Comparison of ENCODE assay signal across 1 cellular context in genomic region chr13:33676700-33677048, GRCh38.
TF ChIP-seq lines count a peak whose summit lies in the region.

No MANE protein-coding gene starts in this region.

TF ChIP-seq in HepG2, 621 proteins besides CTCF, POLR2A, EP300 and RAD21 (continued from another document and continues in another):
- TF ChIP-seq ZNF644 (CRISPR knock-in tag; IDR thresholded peaks at IDR 0.05; ENCODE audit: low read depth) (peak; percentile 71; the same call in 1 of the 2 replicates), ELF1 (CRISPR knock-in tag; IDR thresholded peaks at IDR 0.05) (peak; percentile 66), ZBTB38 (CRISPR knock-in tag; IDR thresholded peaks at IDR 0.05) (no peak), ZBTB43 (CRISPR knock-in tag; conservative IDR thresholded peaks at IDR 0.05) (0 out of 2 replicates have a peak, but pooled peaks have one; percentile 67), MED13 (CRISPR knock-in tag; IDR thresholded peaks at IDR 0.05) (no peak), FOXA3 (CRISPR knock-in tag; IDR thresholded peaks at IDR 0.05) (0 out of 2 replicates have a peak, but pooled peaks have one; percentile 14), CREB1 (IDR thresholded peaks at IDR 0.05) (no peak), CREB1 (CRISPR knock-in tag; IDR thresholded peaks at IDR 0.05) (peak; percentile 48; the same call in 1 of the 2 replicates), DNMT1 (CRISPR knock-in tag; IDR thresholded peaks at IDR 0.05) (no peak), RBM22 (optimal IDR thresholded peaks at IDR 0.05; ENCODE audit: low read length) (no peak), NR2F2 (IDR thresholded peaks at IDR 0.05; ENCODE audit: borderline replicate concordance, low read depth) (no peak), ISL2 (CRISPR knock-in tag; IDR thresholded peaks at IDR 0.05) (no peak), BCLAF1 (IDR thresholded peaks at IDR 0.05) (no peak), FOXP4 (CRISPR knock-in tag; IDR thresholded peaks at IDR 0.05) (peak; percentile 24; the same call in 1 of the 2 replicates)
- TF ChIP-seq, protein P1, sequence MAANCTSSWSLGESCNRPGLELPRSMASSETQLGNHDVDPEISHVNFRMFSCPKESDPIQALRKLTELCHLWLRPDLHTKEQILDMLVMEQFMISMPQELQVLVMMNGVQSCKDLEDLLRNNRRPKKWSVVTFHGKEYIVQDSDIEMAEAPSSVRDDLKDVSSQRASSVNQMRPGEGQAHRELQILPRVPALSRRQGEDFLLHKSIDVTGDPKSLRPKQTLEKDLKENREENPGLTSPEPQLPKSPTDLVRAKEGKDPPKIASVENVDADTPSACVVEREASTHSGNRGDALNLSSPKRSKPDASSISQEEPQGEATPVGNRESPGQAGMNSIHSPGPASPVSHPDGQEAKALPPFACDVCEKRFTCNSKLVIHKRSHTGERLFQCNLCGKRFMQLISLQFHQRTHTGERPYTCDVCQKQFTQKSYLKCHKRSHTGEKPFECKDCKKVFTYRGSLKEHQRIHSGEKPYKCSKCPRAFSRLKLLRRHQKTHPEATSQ (CRISPR knock-in tag; IDR thresholded peaks at IDR 0.05; ENCODE audit: borderline replicate concordance) = no peak
- TF ChIP-seq, protein P2, sequence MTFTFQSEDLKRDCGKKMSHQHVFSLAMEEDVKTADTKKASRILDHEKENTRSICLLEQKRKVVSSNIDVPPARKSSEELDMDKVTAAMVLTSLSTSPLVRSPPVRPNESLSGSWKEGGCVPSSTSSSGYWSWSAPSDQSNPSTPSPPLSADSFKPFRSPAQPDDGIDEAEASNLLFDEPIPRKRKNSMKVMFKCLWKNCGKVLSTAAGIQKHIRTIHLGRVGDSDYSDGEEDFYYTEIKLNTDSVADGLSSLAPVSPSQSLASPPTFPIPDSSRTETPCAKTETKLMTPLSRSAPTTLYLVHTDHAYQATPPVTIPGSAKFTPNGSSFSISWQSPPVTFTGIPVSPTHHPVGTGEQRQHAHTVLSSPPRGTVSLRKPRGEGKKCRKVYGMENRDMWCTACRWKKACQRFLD (CRISPR knock-in tag; IDR thresholded peaks at IDR 0.05; ENCODE audit: borderline replicate concordance) = no peak
- TF ChIP-seq, protein P3, sequence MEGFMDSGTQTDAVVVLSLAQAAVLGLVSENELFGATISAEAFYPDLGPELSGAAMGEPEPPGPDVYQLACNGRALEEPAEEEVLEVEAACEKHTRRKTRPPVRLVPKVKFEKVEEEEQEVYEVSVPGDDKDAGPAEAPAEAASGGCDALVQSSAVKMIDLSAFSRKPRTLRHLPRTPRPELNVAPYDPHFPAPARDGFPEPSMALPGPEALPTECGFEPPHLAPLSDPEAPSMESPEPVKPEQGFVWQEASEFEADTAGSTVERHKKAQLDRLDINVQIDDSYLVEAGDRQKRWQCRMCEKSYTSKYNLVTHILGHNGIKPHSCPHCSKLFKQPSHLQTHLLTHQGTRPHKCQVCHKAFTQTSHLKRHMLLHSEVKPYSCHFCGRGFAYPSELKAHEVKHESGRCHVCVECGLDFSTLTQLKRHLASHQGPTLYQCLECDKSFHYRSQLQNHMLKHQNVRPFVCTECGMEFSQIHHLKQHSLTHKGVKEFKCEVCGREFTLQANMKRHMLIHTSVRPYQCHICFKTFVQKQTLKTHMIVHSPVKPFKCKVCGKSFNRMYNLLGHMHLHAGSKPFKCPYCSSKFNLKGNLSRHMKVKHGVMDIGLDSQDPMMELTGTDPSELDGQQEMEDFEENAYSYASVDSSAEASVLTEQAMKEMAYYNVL (CRISPR knock-in tag; IDR thresholded peaks at IDR 0.05; ENCODE audit: borderline replicate concordance) = no peak
- TF ChIP-seq, protein P4, sequence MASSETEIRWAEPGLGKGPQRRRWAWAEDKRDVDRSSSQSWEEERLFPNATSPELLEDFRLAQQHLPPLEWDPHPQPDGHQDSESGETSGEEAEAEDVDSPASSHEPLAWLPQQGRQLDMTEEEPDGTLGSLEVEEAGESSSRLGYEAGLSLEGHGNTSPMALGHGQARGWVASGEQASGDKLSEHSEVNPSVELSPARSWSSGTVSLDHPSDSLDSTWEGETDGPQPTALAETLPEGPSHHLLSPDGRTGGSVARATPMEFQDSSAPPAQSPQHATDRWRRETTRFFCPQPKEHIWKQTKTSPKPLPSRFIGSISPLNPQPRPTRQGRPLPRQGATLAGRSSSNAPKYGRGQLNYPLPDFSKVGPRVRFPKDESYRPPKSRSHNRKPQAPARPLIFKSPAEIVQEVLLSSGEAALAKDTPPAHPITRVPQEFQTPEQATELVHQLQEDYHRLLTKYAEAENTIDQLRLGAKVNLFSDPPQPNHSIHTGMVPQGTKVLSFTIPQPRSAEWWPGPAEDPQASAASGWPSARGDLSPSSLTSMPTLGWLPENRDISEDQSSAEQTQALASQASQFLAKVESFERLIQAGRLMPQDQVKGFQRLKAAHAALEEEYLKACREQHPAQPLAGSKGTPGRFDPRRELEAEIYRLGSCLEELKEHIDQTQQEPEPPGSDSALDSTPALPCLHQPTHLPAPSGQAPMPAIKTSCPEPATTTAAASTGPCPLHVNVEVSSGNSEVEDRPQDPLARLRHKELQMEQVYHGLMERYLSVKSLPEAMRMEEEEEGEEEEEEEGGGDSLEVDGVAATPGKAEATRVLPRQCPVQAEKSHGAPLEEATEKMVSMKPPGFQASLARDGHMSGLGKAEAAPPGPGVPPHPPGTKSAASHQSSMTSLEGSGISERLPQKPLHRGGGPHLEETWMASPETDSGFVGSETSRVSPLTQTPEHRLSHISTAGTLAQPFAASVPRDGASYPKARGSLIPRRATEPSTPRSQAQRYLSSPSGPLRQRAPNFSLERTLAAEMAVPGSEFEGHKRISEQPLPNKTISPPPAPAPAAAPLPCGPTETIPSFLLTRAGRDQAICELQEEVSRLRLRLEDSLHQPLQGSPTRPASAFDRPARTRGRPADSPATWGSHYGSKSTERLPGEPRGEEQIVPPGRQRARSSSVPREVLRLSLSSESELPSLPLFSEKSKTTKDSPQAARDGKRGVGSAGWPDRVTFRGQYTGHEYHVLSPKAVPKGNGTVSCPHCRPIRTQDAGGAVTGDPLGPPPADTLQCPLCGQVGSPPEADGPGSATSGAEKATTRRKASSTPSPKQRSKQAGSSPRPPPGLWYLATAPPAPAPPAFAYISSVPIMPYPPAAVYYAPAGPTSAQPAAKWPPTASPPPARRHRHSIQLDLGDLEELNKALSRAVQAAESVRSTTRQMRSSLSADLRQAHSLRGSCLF (CRISPR knock-in tag; IDR thresholded peaks at IDR 0.05; ENCODE audit: borderline replicate concordance) = no peak
- TF ChIP-seq, protein P5, sequence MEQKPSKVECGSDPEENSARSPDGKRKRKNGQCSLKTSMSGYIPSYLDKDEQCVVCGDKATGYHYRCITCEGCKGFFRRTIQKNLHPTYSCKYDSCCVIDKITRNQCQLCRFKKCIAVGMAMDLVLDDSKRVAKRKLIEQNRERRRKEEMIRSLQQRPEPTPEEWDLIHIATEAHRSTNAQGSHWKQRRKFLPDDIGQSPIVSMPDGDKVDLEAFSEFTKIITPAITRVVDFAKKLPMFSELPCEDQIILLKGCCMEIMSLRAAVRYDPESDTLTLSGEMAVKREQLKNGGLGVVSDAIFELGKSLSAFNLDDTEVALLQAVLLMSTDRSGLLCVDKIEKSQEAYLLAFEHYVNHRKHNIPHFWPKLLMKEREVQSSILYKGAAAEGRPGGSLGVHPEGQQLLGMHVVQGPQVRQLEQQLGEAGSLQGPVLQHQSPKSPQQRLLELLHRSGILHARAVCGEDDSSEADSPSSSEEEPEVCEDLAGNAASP (CRISPR knock-in tag; IDR thresholded peaks at IDR 0.05; ENCODE audit: borderline replicate concordance) = 0 out of 2 replicates have a peak, but pooled peaks have one; percentile 22
- TF ChIP-seq, protein P6, sequence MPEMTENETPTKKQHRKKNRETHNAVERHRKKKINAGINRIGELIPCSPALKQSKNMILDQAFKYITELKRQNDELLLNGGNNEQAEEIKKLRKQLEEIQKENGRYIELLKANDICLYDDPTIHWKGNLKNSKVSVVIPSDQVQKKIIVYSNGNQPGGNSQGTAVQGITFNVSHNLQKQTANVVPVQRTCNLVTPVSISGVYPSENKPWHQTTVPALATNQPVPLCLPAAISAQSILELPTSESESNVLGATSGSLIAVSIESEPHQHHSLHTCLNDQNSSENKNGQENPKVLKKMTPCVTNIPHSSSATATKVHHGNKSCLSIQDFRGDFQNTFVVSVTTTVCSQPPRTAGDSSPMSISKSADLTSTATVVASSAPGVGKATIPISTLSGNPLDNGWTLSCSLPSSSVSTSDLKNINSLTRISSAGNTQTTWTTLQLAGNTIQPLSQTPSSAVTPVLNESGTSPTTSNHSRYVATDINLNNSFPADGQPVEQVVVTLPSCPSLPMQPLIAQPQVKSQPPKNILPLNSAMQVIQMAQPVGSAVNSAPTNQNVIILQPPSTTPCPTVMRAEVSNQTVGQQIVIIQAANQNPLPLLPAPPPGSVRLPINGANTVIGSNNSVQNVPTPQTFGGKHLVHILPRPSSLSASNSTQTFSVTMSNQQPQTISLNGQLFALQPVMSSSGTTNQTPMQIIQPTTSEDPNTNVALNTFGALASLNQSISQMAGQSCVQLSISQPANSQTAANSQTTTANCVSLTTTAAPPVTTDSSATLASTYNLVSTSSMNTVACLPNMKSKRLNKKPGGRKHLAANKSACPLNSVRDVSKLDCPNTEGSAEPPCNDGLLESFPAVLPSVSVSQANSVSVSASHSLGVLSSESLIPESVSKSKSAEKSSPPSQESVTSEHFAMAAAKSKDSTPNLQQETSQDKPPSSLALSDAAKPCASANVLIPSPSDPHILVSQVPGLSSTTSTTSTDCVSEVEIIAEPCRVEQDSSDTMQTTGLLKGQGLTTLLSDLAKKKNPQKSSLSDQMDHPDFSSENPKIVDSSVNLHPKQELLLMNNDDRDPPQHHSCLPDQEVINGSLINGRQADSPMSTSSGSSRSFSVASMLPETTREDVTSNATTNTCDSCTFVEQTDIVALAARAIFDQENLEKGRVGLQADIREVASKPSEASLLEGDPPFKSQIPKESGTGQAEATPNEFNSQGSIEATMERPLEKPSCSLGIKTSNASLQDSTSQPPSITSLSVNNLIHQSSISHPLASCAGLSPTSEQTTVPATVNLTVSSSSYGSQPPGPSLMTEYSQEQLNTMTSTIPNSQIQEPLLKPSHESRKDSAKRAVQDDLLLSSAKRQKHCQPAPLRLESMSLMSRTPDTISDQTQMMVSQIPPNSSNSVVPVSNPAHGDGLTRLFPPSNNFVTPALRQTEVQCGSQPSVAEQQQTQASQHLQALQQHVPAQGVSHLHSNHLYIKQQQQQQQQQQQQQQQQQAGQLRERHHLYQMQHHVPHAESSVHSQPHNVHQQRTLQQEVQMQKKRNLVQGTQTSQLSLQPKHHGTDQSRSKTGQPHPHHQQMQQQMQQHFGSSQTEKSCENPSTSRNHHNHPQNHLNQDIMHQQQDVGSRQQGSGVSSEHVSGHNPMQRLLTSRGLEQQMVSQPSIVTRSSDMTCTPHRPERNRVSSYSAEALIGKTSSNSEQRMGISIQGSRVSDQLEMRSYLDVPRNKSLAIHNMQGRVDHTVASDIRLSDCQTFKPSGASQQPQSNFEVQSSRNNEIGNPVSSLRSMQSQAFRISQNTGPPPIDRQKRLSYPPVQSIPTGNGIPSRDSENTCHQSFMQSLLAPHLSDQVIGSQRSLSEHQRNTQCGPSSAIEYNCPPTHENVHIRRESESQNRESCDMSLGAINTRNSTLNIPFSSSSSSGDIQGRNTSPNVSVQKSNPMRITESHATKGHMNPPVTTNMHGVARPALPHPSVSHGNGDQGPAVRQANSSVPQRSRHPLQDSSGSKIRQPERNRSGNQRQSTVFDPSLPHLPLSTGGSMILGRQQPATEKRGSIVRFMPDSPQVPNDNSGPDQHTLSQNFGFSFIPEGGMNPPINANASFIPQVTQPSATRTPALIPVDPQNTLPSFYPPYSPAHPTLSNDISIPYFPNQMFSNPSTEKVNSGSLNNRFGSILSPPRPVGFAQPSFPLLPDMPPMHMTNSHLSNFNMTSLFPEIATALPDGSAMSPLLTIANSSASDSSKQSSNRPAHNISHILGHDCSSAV (CRISPR knock-in tag; IDR thresholded peaks at IDR 0.05; ENCODE audit: borderline replicate concordance) = no peak
